Comparison of ENCODE assay signal across 7 cellular contexts in genomic region chr1:228165372-228166169, GRCh38. TPM values are rescaled to one million over a fixed set of nuclear protein-coding genes. Genes with fewer than 3 reads are reported as not detected.
A peak's percentile ranks its signal among the peaks of the same experiment; 100 is the strongest.
DNase-seq lines count a peak whose midpoint lies in the region; ATAC-seq and TF ChIP-seq lines count a peak whose summit lies in the region.

Gene IBA57 (plus strand): TSS chr1:228165804. CDS start chr1:228165817, 13 bp downstream.

- H3K4me1 Mint-ChIP-seq in T-helper 2 cell treated with Interferon-gamma antibody and Interleukin-4, amounts not matched to agents 5 μg/mL and 100 μg/mL, for 36 hours (ENCODE audit: low read depth): peaks cover 28% of the 10 kb centered on the region

- peak; percentile 66 to 85 for DNase-seq in NCI-H187 (lab: John Stamatoyannopoulos, UW)
- DNase-seq in T-helper 2 cell treated with Interferon-gamma antibody and Interleukin-4, amounts not matched to agents 5 μg/mL and 100 μg/mL, for 36 hours (ENCODE audit: low spot score): peak; percentile 99
- peak; percentile 96 to 99 for DNase-seq in ascending aorta (ENCODE audit: low spot score in 2 of 2)
- DNase-seq in hepatic stellate cell (ENCODE audit: low spot score): peak; percentile 99
- DNase-seq in renal cortical epithelial cell (ENCODE audit: low read depth): peak; percentile 91

- H3K4me3 Mint-ChIP-seq in T-helper 2 cell treated with Interferon-gamma antibody and Interleukin-4, amounts not matched to agents 5 μg/mL and 100 μg/mL, for 36 hours: peak within 1 kb of the TSS; percentile 90

- no peaks in the 10 kb centered on the region for H3K27me3 ChIP-seq in ascending aorta

- H3K27me3 Mint-ChIP-seq in T-helper 2 cell treated with Interferon-gamma antibody and Interleukin-4, amounts not matched to agents 5 μg/mL and 100 μg/mL, for 36 hours (ENCODE audit: low read depth): no peaks in the 10 kb centered on the region

- intact Hi-C loops in ascending aorta (cut with DNase I): loop anchor here (1.0 to 5.0 kb wide), 8 partner anchors 16 to 377 kb away; partner anchors contain the start of genes ARF1, GJC2, GUK1 and MRPL55

- H3K9me3 Mint-ChIP-seq in T-helper 2 cell treated with Interferon-gamma antibody and Interleukin-4, amounts not matched to agents 5 μg/mL and 100 μg/mL, for 36 hours: no peaks in the 10 kb centered on the region

- peak within 1 kb of the TSS; percentile 97 for H3K27ac Mint-ChIP-seq in T-helper 2 cell treated with Interferon-gamma antibody and Interleukin-4, amounts not matched to agents 5 μg/mL and 100 μg/mL, for 36 hours

- peaks cover 0 to 11% of the 10 kb centered on the region in 2 donors for H3K4me1 ChIP-seq in ascending aorta

- H3K4me3 ChIP-seq in ascending aorta: peak within 1 kb of the TSS; percentile 80 to 91

- TF ChIP-seq CTCF in ascending aorta (IDR thresholded peaks at IDR 0.05): peak; percentile 84 to 97 (median 87)

- no peaks in the 10 kb centered on the region for H3K9me3 ChIP-seq in ascending aorta

- H3K27ac ChIP-seq in ascending aorta: peak within 1 kb of the TSS; percentile 94 to 98

- ATAC-seq in GM18499 (IDR thresholded peaks at IDR 0.05; ENCODE audit: insufficient read depth, unreplicated experiment) (peak; percentile 70), HG02943 (IDR thresholded peaks at IDR 0.05; ENCODE audit: low read depth, unreplicated experiment) (peak; percentile 79)

- H3K36me3 Mint-ChIP-seq in T-helper 2 cell treated with Interferon-gamma antibody and Interleukin-4, amounts not matched to agents 5 μg/mL and 100 μg/mL, for 36 hours (ENCODE audit: low read depth): no peaks in the 10 kb centered on the region

- H3K36me3 ChIP-seq in ascending aorta: no peaks in the 10 kb centered on the region

RNA-seq across cellular contexts. Expression of gene IBA57, which starts in this region (rescaled TPM):
- 55.6 TPM for total RNA-seq in ascending aorta
- total RNA-seq in renal cortical epithelial cell: 2.6 and 10.4 TPM in 2 replicates

Comparison
In these comparisons a context has a peak if more than half of its experiments do, and no peak if none do; other contexts are left out.
1. Peak in every context shown above with its lines: DNase-seq, ATAC-seq, H3K4me3 ChIP-seq and H3K27ac ChIP-seq.